In the genomic region with DNA sequence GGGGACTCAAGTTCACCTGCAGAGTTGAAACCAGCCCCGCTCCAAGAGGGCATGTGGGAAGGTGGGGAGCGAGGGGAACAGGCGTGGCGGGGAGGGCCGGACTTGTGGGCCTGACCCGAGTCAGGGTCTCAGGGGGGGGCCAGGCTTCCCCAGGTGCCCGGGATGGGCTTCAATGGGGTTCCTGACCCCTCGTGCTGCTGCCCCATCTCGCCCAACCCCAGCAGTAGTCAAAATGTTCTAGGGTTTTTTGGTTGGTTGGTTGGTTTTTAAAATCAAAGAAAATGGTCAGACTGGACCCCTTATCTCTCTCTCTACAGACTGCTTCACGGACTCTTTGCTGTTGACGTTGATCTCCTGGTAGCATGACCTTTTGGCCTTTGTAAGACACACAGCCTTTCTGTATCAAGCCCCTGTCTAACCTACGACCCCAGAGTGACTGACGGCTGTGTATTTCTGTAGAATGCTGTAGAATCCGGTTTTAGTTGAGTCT, we compare ENCODE assay signal across 8 cellular contexts.
DNase-seq lines count a peak whose midpoint lies in the region; ATAC-seq and TF ChIP-seq lines count a peak whose summit lies in the region.

No MANE protein-coding gene starts in this region.

- H3K4me3 Mint-ChIP-seq in activated T-helper 1 cell treated with anti-CD3 and anti-CD28 coated beads, Interleukin-12 subunit alpha, Interleukin-12 subunit beta, Interleukin-2, Interleukin-4 antibody, amounts not matched to agents 30 ng/mL and 10 ng/mL and 1 ng/mL, durations not matched to agents 14 hours and 24 hours and 36 hours: peak overlapping the region; percentile 71
- H3K4me3 Mint-ChIP-seq in immature natural killer cell: peak overlapping the region; percentile 13 to 91 (median 39)

- H3K27ac Mint-ChIP-seq in activated T-helper 1 cell treated with anti-CD3 and anti-CD28 coated beads, Interleukin-12 subunit alpha, Interleukin-12 subunit beta, Interleukin-2, Interleukin-4 antibody, amounts not matched to agents 30 ng/mL and 10 ng/mL and 1 ng/mL, durations not matched to agents 14 hours and 24 hours and 36 hours: no peak overlapping the region
- peak overlapping the region in 5 of 6 donors; percentile 5 to 92 (median 58) for H3K27ac Mint-ChIP-seq in immature natural killer cell

- peak; percentile 16 for DNase-seq in activated CD4-positive, CD25-positive, alpha-beta regulatory T cell treated with anti-CD3 and anti-CD28 coated beads, Interleukin-2, amount 50 U/mL, for 72 hours
- no peak for DNase-seq in activated T-helper 1 cell treated with anti-CD3 and anti-CD28 coated beads, Interleukin-12 subunit alpha, Interleukin-12 subunit beta, Interleukin-2, Interleukin-4 antibody, amounts not matched to agents 30 ng/mL and 10 ng/mL and 1 ng/mL, durations not matched to agents 14 hours and 24 hours and 36 hours (ENCODE audit: low spot score)
- DNase-seq in immature natural killer cell (no peak), suprapubic skin (ENCODE audit: low spot score in 2 of 2) (peak; percentile 65 to 75), EL (no peak)

- peaks cover 8% of the 10 kb centered on the region for H3K4me1 ChIP-seq in suprapubic skin

- no peaks in the 10 kb centered on the region for H3K27me3 ChIP-seq in suprapubic skin

- TF ChIP-seq POLR2A in suprapubic skin (IDR thresholded peaks at IDR 0.05): no peak

- no peaks in the 10 kb centered on the region for H3K9me3 Mint-ChIP-seq in activated T-helper 1 cell treated with anti-CD3 and anti-CD28 coated beads, Interleukin-12 subunit alpha, Interleukin-12 subunit beta, Interleukin-2, Interleukin-4 antibody, amounts not matched to agents 30 ng/mL and 10 ng/mL and 1 ng/mL, durations not matched to agents 14 hours and 24 hours and 36 hours
- H3K9me3 Mint-ChIP-seq in immature natural killer cell: no peaks in the 10 kb centered on the region

- H3K4me1 Mint-ChIP-seq in activated T-helper 1 cell treated with anti-CD3 and anti-CD28 coated beads, Interleukin-12 subunit alpha, Interleukin-12 subunit beta, Interleukin-2, Interleukin-4 antibody, amounts not matched to agents 30 ng/mL and 10 ng/mL and 1 ng/mL, durations not matched to agents 14 hours and 24 hours and 36 hours (ENCODE audit: low read depth): peaks cover 38% of the 10 kb centered on the region
- peaks cover 18 to 23% of the 10 kb centered on the region in 2 donors for H3K4me1 Mint-ChIP-seq in immature natural killer cell

- peak overlapping the region; percentile 39 for H3K4me3 ChIP-seq in suprapubic skin

- 76% methylated on average over 14 of the region's 14 CpGs for WGBS in suprapubic skin

- peaks cover 2% of the 10 kb centered on the region for H3K27me3 Mint-ChIP-seq in activated T-helper 1 cell treated with anti-CD3 and anti-CD28 coated beads, Interleukin-12 subunit alpha, Interleukin-12 subunit beta, Interleukin-2, Interleukin-4 antibody, amounts not matched to agents 30 ng/mL and 10 ng/mL and 1 ng/mL, durations not matched to agents 14 hours and 24 hours and 36 hours (ENCODE audit: insufficient read depth)
- H3K27me3 Mint-ChIP-seq in immature natural killer cell (ENCODE audit: low read depth in 3 of 3): peaks cover 0 to 7% (median 4%) of the 10 kb centered on the region in 3 donors

- no peak overlapping the region for H3K27ac ChIP-seq in suprapubic skin

- TF ChIP-seq EP300 in suprapubic skin (IDR thresholded peaks at IDR 0.05): no peak

- intact Hi-C loops in activated T-helper 1 cell treated with anti-CD3 and anti-CD28 coated beads, Interleukin-12 subunit alpha, Interleukin-12 subunit beta, Interleukin-2, Interleukin-4 antibody, amounts not matched to agents 30 ng/mL and 10 ng/mL and 1 ng/mL, durations not matched to agents 14 hours and 24 hours and 36 hours (cut with micrococcal nuclease): loop anchor here (1.0 to 5.0 kb wide), 2 partner anchors 157 to 376 kb away; a partner anchor contains a TSS

- no peaks in the 10 kb centered on the region for H3K9me3 ChIP-seq in suprapubic skin

- ATAC-seq in activated CD4-positive, CD25-positive, alpha-beta regulatory T cell treated with anti-CD3 and anti-CD28 coated beads, Interleukin-2, amount 50 U/mL, for 24 hours: no peak
- ATAC-seq in HG03342 (IDR thresholded peaks at IDR 0.05; ENCODE audit: unreplicated experiment): no peak
- no peak for ATAC-seq in GM19452 (IDR thresholded peaks at IDR 0.05; ENCODE audit: unreplicated experiment)

- peaks cover 7% of the 10 kb centered on the region for H3K36me3 ChIP-seq in suprapubic skin

- H3K36me3 Mint-ChIP-seq in activated T-helper 1 cell treated with anti-CD3 and anti-CD28 coated beads, Interleukin-12 subunit alpha, Interleukin-12 subunit beta, Interleukin-2, Interleukin-4 antibody, amounts not matched to agents 30 ng/mL and 10 ng/mL and 1 ng/mL, durations not matched to agents 14 hours and 24 hours and 36 hours (ENCODE audit: low read depth): no peaks in the 10 kb centered on the region
- H3K36me3 Mint-ChIP-seq in immature natural killer cell: peaks cover 0 to 4% (median 0%) of the 10 kb centered on the region in 3 donors

- TF ChIP-seq CTCF in suprapubic skin (IDR thresholded peaks at IDR 0.05): no peak

Comparison
In these comparisons a context has a peak if more than half of its experiments do, and no peak if none do; other contexts are left out.
1. DNase-seq: peak in activated CD4-positive, CD25-positive, alpha-beta regulatory T cell treated with anti-CD3 and anti-CD28 coated beads, Interleukin-2, amount 50 U/mL, for 72 hours (single experiment) and suprapubic skin (2 of 2); none in activated T-helper 1 cell treated with anti-CD3 and anti-CD28 coated beads, Interleukin-12 subunit alpha, Interleukin-12 subunit beta, Interleukin-2, Interleukin-4 antibody, amounts not matched to agents 30 ng/mL and 10 ng/mL and 1 ng/mL, durations not matched to agents 14 hours and 24 hours and 36 hours (single experiment), immature natural killer cell (0 of 3) and EL (single experiment).